Comparison of ENCODE assay signal across 8 cellular contexts in the genomic region with DNA sequence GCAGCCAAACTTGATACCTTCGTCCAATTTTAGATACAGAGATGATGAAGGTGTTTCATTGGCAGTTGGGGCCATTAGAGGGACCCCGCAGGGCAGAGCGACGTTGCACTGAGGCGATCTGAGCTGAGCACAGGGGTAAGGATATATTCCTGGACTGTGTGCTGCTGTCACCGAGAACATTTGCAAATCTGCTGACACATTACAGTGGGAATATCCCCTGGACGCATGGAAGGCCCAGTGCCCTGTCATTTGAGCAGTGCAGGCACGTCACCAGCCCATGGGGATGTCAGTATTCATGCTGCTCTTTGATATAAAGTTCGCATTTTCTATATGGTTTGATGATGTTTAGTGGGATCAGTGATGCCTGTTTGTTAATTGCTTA. TPM values are rescaled to one million over a fixed set of nuclear protein-coding genes. Genes with fewer than 3 reads are reported as not detected.
DNase-seq lines count a peak whose midpoint lies in the region; ATAC-seq, FAIRE-seq and TF ChIP-seq lines count a peak whose summit lies in the region.

No MANE protein-coding gene starts in this region.

- TF ChIP-seq POLR2A in adrenal gland (IDR thresholded peaks at IDR 0.05) (no peak), H54 (IDR thresholded peaks at IDR 0.05; ENCODE audit: low read depth, low read length) (no peak)

- H3K4me1 ChIP-seq in CD4-positive, alpha-beta memory T cell (ENCODE audit: insufficient read depth, low read length): peaks cover 14% of the 10 kb centered on the region
- peaks cover 0 to 5% of the 10 kb centered on the region in 2 donors for H3K4me1 ChIP-seq in adrenal gland (replicated peaks in 1 of 2)

- H3K27me3 Mint-ChIP-seq in CD4-positive, alpha-beta memory T cell: peaks cover 3 to 4% of the 10 kb centered on the region in 2 donors

- no peak overlapping the region for H3K4me3 ChIP-seq in CD4-positive, alpha-beta memory T cell (ENCODE audit: low read length in 2 of 2)
- peak overlapping the region in 1 of 4 donors; percentile 15 for H3K4me3 ChIP-seq in adrenal gland

- ATAC-seq in HG02678 (IDR thresholded peaks at IDR 0.05; ENCODE audit: unreplicated experiment): peak; percentile 15
- ATAC-seq in HG02973 (IDR thresholded peaks at IDR 0.05; ENCODE audit: unreplicated experiment): no peak

- H3K9me3 ChIP-seq in CD4-positive, alpha-beta memory T cell (ENCODE audit: control insufficient read depth in 1 of 2, low read length in 2 of 2): no peaks in the 10 kb centered on the region
- no peaks in the 10 kb centered on the region for H3K9me3 ChIP-seq in adrenal gland (replicated peaks in 1 of 3)

- H3K27me3 ChIP-seq in CD4-positive, alpha-beta memory T cell (ENCODE audit: insufficient read depth, low read length): no peaks in the 10 kb centered on the region
- no peaks in the 10 kb centered on the region for H3K27me3 ChIP-seq in adrenal gland

- H3K27ac ChIP-seq in CD4-positive, alpha-beta memory T cell (ENCODE audit: low read depth, low read length): no peak overlapping the region
- no peak overlapping the region for H3K27ac ChIP-seq in adrenal gland

- peak overlapping the region in 5 of 7 donors; percentile 5 to 59 (median 51) for H3K27ac Mint-ChIP-seq in CD4-positive, alpha-beta memory T cell

- FAIRE-seq in H54 (lab: Jason Lieb, UNC): no peak

- intact Hi-C loops in CD4-positive, alpha-beta memory T cell (cut with micrococcal nuclease): no loop called here
- intact Hi-C loops in adrenal gland (cut with DNase I): loop anchor here (5.0 to 10.0 kb wide), 3 partner anchors 889 to 1639 kb away; partner anchors contain the start of gene RND3 (in 1 of the 2)

- no peak for DNase-seq in CD4-positive, alpha-beta memory T cell
- DNase-seq in adrenal gland (peak in 4 of 7 donors; percentile 2 to 54 (median 24)), myocyte (ENCODE audit: low read depth) (peak; percentile 49), germinal center (ENCODE audit: low spot score) (no peak), COLO829 (ENCODE audit: low spot score) (no peak), H54 (ENCODE audit: insufficient read length, low spot score) (no peak)

- POLR2A ChIA-PET in CD4-positive, alpha-beta memory T cell (lab: Charles Lee; ENCODE audit: partially characterized antibody): interaction anchor here (1.6 kb wide), 1 partner anchor 11 kb away, joined by 6 read pairs; no protein-coding TSS in a partner anchor

- peak overlapping the region in 4 of 8 donors; percentile 3 to 56 (median 18) for H3K4me3 Mint-ChIP-seq in CD4-positive, alpha-beta memory T cell

- peaks cover 13 to 18% (median 15%) of the 10 kb centered on the region in 4 donors for H3K4me1 Mint-ChIP-seq in CD4-positive, alpha-beta memory T cell

- CTCF ChIA-PET in CD4-positive, alpha-beta memory T cell (lab: Charles Lee; ENCODE audit: partially characterized antibody): interaction anchor here (0.7 to 9.7 kb wide), 10 partner anchors 9 to 1839 kb away, joined by 3 to 90 read pairs (median 4); partner anchors contain the start of gene MMADHC

- no peaks in the 10 kb centered on the region for H3K9me3 Mint-ChIP-seq in CD4-positive, alpha-beta memory T cell

- no peaks in the 10 kb centered on the region for H3K36me3 Mint-ChIP-seq in CD4-positive, alpha-beta memory T cell

- no peaks in the 10 kb centered on the region for H3K36me3 ChIP-seq in CD4-positive, alpha-beta memory T cell (ENCODE audit: insufficient read depth, low read length)
- no peaks in the 10 kb centered on the region for H3K36me3 ChIP-seq in adrenal gland (replicated peaks in 1 of 2)

- WGBS in adrenal gland, 4 donors: 26 to 34% (median 28%) methylated on average over 8 to 9 of the region's 9 CpGs

- no peak for TF ChIP-seq CTCF in adrenal gland (IDR thresholded peaks at IDR 0.05)

RNA-seq across cellular contexts. Expression of gene MMADHC, which starts 10.4 kb away (rescaled TPM):
- 10 to 100 TPM; 66.4 to 69.4 TPM for total RNA-seq in CD4-positive, alpha-beta memory T cell
- 100 to 1,000 TPM; 113 to 163 TPM for polyA plus RNA-seq in CD4-positive, alpha-beta memory T cell
- 100 to 1,000 TPM in 3 of 8 donors, 10 to 100 TPM in 5; 45.9 to 124 (median 91.0) TPM for total RNA-seq in adrenal gland
- 100 to 1,000 TPM in 1 of 3 donors, 10 to 100 TPM in 2; 28.0 to 123 (median 30.7) TPM for polyA plus RNA-seq in adrenal gland
- total RNA-seq in myocyte: 176 and 182 TPM in 2 replicates
- polyA plus RNA-seq in myocyte (2012): 89.8 TPM

Comparison
In these comparisons a context has a peak if more than half of its experiments do, and no peak if none do; other contexts are left out.
1. DNase-seq: peak in adrenal gland (4 of 7) and myocyte (single experiment); none in CD4-positive, alpha-beta memory T cell (0 of 5), germinal center (single experiment), COLO829 (single experiment) and H54 (single experiment).